Comparison of ENCODE assay signal across 1 cellular context in genomic region chr3:124887177-124887995, GRCh38.
TF ChIP-seq lines count a peak whose summit lies in the region.

A gene with protein sequence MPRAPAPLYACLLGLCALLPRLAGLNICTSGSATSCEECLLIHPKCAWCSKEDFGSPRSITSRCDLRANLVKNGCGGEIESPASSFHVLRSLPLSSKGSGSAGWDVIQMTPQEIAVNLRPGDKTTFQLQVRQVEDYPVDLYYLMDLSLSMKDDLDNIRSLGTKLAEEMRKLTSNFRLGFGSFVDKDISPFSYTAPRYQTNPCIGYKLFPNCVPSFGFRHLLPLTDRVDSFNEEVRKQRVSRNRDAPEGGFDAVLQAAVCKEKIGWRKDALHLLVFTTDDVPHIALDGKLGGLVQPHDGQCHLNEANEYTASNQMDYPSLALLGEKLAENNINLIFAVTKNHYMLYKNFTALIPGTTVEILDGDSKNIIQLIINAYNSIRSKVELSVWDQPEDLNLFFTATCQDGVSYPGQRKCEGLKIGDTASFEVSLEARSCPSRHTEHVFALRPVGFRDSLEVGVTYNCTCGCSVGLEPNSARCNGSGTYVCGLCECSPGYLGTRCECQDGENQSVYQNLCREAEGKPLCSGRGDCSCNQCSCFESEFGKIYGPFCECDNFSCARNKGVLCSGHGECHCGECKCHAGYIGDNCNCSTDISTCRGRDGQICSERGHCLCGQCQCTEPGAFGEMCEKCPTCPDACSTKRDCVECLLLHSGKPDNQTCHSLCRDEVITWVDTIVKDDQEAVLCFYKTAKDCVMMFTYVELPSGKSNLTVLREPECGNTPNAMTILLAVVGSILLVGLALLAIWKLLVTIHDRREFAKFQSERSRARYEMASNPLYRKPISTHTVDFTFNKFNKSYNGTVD (minus strand): TSS chr3:124887365. CDS start chr3:124887000, 365 bp downstream.

TF ChIP-seq in HepG2, 621 proteins besides CTCF, POLR2A, EP300 and RAD21 (continued from another document and continues in another):
- TF ChIP-seq, protein P1, sequence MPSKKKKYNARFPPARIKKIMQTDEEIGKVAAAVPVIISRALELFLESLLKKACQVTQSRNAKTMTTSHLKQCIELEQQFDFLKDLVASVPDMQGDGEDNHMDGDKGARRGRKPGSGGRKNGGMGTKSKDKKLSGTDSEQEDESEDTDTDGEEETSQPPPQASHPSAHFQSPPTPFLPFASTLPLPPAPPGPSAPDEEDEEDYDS (CRISPR knock-in tag; IDR thresholded peaks at IDR 0.05) = peak; percentile 52
- TF ChIP-seq RFX3 (CRISPR knock-in tag; IDR thresholded peaks at IDR 0.05) = no peak
- TF ChIP-seq MYPOP (CRISPR knock-in tag; IDR thresholded peaks at IDR 0.05) = no peak
- peak; percentile 79 for TF ChIP-seq ZNF274 (CRISPR knock-in tag; IDR thresholded peaks at IDR 0.05)
- no peak for TF ChIP-seq HNRNPH1 (optimal IDR thresholded peaks at IDR 0.05; ENCODE audit: low read depth, low read length)
- TF ChIP-seq ZNF879 (CRISPR knock-in tag; IDR thresholded peaks at IDR 0.05) = no peak
- no peak for TF ChIP-seq KDM3A (CRISPR knock-in tag; IDR thresholded peaks at IDR 0.05; ENCODE audit: low read depth)
- TF ChIP-seq ETS1 (CRISPR knock-in tag; IDR thresholded peaks at IDR 0.05) = no peak
- TF ChIP-seq, protein P2, sequence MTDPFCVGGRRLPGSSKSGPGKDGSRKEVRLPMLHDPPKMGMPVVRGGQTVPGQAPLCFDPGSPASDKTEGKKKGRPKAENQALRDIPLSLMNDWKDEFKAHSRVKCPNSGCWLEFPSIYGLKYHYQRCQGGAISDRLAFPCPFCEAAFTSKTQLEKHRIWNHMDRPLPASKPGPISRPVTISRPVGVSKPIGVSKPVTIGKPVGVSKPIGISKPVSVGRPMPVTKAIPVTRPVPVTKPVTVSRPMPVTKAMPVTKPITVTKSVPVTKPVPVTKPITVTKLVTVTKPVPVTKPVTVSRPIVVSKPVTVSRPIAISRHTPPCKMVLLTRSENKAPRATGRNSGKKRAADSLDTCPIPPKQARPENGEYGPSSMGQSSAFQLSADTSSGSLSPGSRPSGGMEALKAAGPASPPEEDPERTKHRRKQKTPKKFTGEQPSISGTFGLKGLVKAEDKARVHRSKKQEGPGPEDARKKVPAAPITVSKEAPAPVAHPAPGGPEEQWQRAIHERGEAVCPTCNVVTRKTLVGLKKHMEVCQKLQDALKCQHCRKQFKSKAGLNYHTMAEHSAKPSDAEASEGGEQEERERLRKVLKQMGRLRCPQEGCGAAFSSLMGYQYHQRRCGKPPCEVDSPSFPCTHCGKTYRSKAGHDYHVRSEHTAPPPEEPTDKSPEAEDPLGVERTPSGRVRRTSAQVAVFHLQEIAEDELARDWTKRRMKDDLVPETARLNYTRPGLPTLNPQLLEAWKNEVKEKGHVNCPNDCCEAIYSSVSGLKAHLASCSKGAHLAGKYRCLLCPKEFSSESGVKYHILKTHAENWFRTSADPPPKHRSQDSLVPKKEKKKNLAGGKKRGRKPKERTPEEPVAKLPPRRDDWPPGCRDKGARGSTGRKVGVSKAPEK (CRISPR knock-in tag; IDR thresholded peaks at IDR 0.05; ENCODE audit: borderline replicate concordance) = no peak
- no peak for TF ChIP-seq ZNF44 (CRISPR knock-in tag; IDR thresholded peaks at IDR 0.05)
- TF ChIP-seq CAMTA2 (CRISPR knock-in tag; IDR thresholded peaks at IDR 0.05; ENCODE audit: borderline replicate concordance) = 0 out of 2 replicates have a peak, but pooled peaks have one; percentile 69
- no peak for TF ChIP-seq ZNF674 (CRISPR knock-in tag; IDR thresholded peaks at IDR 0.05; ENCODE audit: low read depth)
- TF ChIP-seq ZNF546 (CRISPR knock-in tag; conservative IDR thresholded peaks at IDR 0.05) = no peak
- TF ChIP-seq IRX3 (CRISPR knock-in tag; IDR thresholded peaks at IDR 0.05; ENCODE audit: borderline replicate concordance, low read depth) = no peak
- TF ChIP-seq, protein P3, sequence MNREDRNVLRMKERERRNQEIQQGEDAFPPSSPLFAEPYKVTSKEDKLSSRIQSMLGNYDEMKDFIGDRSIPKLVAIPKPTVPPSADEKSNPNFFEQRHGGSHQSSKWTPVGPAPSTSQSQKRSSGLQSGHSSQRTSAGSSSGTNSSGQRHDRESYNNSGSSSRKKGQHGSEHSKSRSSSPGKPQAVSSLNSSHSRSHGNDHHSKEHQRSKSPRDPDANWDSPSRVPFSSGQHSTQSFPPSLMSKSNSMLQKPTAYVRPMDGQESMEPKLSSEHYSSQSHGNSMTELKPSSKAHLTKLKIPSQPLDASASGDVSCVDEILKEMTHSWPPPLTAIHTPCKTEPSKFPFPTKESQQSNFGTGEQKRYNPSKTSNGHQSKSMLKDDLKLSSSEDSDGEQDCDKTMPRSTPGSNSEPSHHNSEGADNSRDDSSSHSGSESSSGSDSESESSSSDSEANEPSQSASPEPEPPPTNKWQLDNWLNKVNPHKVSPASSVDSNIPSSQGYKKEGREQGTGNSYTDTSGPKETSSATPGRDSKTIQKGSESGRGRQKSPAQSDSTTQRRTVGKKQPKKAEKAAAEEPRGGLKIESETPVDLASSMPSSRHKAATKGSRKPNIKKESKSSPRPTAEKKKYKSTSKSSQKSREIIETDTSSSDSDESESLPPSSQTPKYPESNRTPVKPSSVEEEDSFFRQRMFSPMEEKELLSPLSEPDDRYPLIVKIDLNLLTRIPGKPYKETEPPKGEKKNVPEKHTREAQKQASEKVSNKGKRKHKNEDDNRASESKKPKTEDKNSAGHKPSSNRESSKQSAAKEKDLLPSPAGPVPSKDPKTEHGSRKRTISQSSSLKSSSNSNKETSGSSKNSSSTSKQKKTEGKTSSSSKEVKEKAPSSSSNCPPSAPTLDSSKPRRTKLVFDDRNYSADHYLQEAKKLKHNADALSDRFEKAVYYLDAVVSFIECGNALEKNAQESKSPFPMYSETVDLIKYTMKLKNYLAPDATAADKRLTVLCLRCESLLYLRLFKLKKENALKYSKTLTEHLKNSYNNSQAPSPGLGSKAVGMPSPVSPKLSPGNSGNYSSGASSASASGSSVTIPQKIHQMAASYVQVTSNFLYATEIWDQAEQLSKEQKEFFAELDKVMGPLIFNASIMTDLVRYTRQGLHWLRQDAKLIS (CRISPR knock-in tag; IDR thresholded peaks at IDR 0.05) = no peak; the same call in 1 of the 2 replicates
- no peak for TF ChIP-seq ZNF644 (CRISPR knock-in tag; IDR thresholded peaks at IDR 0.05; ENCODE audit: low read depth)
- no peak for TF ChIP-seq HDAC6 (IDR thresholded peaks at IDR 0.05; ENCODE audit: low read depth, low read length)
- TF ChIP-seq ZNF776 (CRISPR knock-in tag; IDR thresholded peaks at IDR 0.05) = no peak; the same call in 1 of the 2 replicates
- TF ChIP-seq, protein P4, sequence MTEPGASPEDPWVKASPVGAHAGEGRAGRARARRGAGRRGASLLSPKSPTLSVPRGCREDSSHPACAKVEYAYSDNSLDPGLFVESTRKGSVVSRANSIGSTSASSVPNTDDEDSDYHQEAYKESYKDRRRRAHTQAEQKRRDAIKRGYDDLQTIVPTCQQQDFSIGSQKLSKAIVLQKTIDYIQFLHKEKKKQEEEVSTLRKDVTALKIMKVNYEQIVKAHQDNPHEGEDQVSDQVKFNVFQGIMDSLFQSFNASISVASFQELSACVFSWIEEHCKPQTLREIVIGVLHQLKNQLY (CRISPR knock-in tag; IDR thresholded peaks at IDR 0.05) = 0 out of 2 replicates have a peak, but pooled peaks have one; percentile 39
- no peak for TF ChIP-seq CEBPB (IDR thresholded peaks at IDR 0.05; ENCODE audit: borderline replicate concordance, low read depth, low read length)
- TF ChIP-seq ZNF331 (CRISPR knock-in tag; IDR thresholded peaks at IDR 0.05) = 0 out of 2 replicates have a peak, but pooled peaks have one; percentile 35
- TF ChIP-seq ATRX (CRISPR knock-in tag; IDR thresholded peaks at IDR 0.05; ENCODE audit: borderline replicate concordance) = no peak
- peak; percentile 82; the same call in 1 of the 2 replicates for TF ChIP-seq KAT7 (CRISPR knock-in tag; IDR thresholded peaks at IDR 0.05; ENCODE audit: borderline replicate concordance)
- no peak; the same call in 1 of the 2 replicates for TF ChIP-seq HDAC2 (CRISPR knock-in tag; IDR thresholded peaks at IDR 0.05)
- TF ChIP-seq IKZF4 (CRISPR knock-in tag; IDR thresholded peaks at IDR 0.05; ENCODE audit: borderline replicate concordance, low read depth, not compliant biosample characterization) = no peak
- TF ChIP-seq ZNF792 (CRISPR knock-in tag; IDR thresholded peaks at IDR 0.05) = peak; percentile 31; the same call in 1 of the 2 replicates
- peak; percentile 29; the same call in 1 of the 2 replicates for TF ChIP-seq RXRA (CRISPR knock-in tag; IDR thresholded peaks at IDR 0.05)
- no peak for TF ChIP-seq ZSCAN29 (CRISPR knock-in tag; conservative IDR thresholded peaks at IDR 0.05)
- TF ChIP-seq, protein P5, sequence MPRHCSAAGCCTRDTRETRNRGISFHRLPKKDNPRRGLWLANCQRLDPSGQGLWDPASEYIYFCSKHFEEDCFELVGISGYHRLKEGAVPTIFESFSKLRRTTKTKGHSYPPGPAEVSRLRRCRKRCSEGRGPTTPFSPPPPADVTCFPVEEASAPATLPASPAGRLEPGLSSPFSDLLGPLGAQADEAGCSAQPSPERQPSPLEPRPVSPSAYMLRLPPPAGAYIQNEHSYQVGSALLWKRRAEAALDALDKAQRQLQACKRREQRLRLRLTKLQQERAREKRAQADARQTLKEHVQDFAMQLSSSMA (CRISPR knock-in tag; IDR thresholded peaks at IDR 0.05) = peak; percentile 45; the same call in 1 of the 2 replicates
- 0 out of 2 replicates have a peak, but pooled peaks have one; percentile 12 for TF ChIP-seq HNF4A (CRISPR knock-in tag; IDR thresholded peaks at IDR 0.05)
- TF ChIP-seq DBP (CRISPR knock-in tag; IDR thresholded peaks at IDR 0.05; ENCODE audit: not compliant biosample characterization) = no peak
- TF ChIP-seq ZFP37 (CRISPR knock-in tag; IDR thresholded peaks at IDR 0.05; ENCODE audit: borderline replicate concordance) = no peak
- no peak for TF ChIP-seq RERE (CRISPR knock-in tag; IDR thresholded peaks at IDR 0.05; ENCODE audit: low read depth)
- no peak for TF ChIP-seq ZNF570 (CRISPR knock-in tag; IDR thresholded peaks at IDR 0.05; ENCODE audit: borderline replicate concordance)
- no peak for TF ChIP-seq ARNTL (CRISPR knock-in tag; IDR thresholded peaks at IDR 0.05)
- TF ChIP-seq ZNF790 (CRISPR knock-in tag; IDR thresholded peaks at IDR 0.05; ENCODE audit: borderline replicate concordance) = peak; percentile 47; the same call in 1 of the 2 replicates
- peak; percentile 47 for TF ChIP-seq RBM22 (optimal IDR thresholded peaks at IDR 0.05; ENCODE audit: low read length)
- no peak for TF ChIP-seq ZNF138 (CRISPR knock-in tag; IDR thresholded peaks at IDR 0.05; ENCODE audit: low read depth)
- no peak for TF ChIP-seq ATAD3A (CRISPR knock-in tag; IDR thresholded peaks at IDR 0.05)
